12 cellular contexts compared by ENCODE assay signal in genomic region chr2:38438536-38439225, GRCh38.
DNase-seq lines count a peak whose midpoint lies in the region; ATAC-seq, FAIRE-seq and TF ChIP-seq lines count a peak whose summit lies in the region.
"Had no signal": no experiment of that assay in that cellular context is flagged by ENCODE, and none has a peak within 500 bp of the region (broad histone marks: within the 10 kb centered on the region; RNA-seq: fewer than 3 reads in every experiment).

No MANE protein-coding gene starts in this region.

- no peaks in the 10 kb centered on the region for H4K20me1 ChIP-seq in H1 (replicated peaks in 1 of 2; ENCODE audit: control insufficient read depth in 1 of 2, insufficient read depth in 2 of 2, low read length in 2 of 2)

- no peaks in the 10 kb centered on the region; a peak in 1 of 7 replicates for H3K27me3 ChIP-seq in H1 (replicated peaks in 1 of 4; ENCODE audit: control insufficient read depth in 3 of 4, extremely low read depth in 1 of 4, insufficient read depth in 3 of 4, low read length in 3 of 4)
- no peaks in the 10 kb centered on the region for H3K27me3 ChIP-seq in stomach
- H3K27me3 ChIP-seq: uterus had no signal

- H3K23ac ChIP-seq in H1 (ENCODE audit: insufficient read length): no peak overlapping the region

- H3K4me2 ChIP-seq in H1 (ENCODE audit: insufficient read depth in 1 of 2, low read depth in 2 of 2, low read length in 2 of 2): peak overlapping the region in 1 of 2 experiments; percentile 27; a peak in 1 of 4 replicates

- H2BK20ac ChIP-seq in H1 (ENCODE audit: low read length): no peak overlapping the region

- peak; percentile 55 for DNase-seq in GM10248 (ENCODE audit: extremely low spot score)
- no peak for DNase-seq in H1 (ENCODE audit: low read depth in 1 of 2, low spot score in 2 of 2)
- DNase-seq in NCI-H187 (lab: John Stamatoyannopoulos, UW): no peak
- DNase-seq in stomach: no peak
- DNase-seq in KBM-7: no peak
- DNase-seq in NCI-H2029 (lab: John Stamatoyannopoulos, UW): no peak
- DNase-seq: activated naive CD4-positive, alpha-beta T cell treated with anti-CD3 and anti-CD28 coated beads, Interleukin-2, amount 50 U/mL, for 16 hours; COR-L47; left ventricle myocardium inferior; uterus had no signal

- TF ChIP-seq EP300 in H1 (IDR thresholded peaks at IDR 0.05; ENCODE audit: borderline replicate concordance in 1 of 2, low read depth in 2 of 2, low read length in 2 of 2) (peak in 1 of 2 experiments; percentile 43; a peak in 1 of 3 replicates), stomach (IDR thresholded peaks at IDR 0.05) (no peak)

- no peaks in the 10 kb centered on the region for H3K79me2 ChIP-seq in H1 (ENCODE audit: control insufficient read depth in 1 of 2, insufficient read depth in 2 of 2, low read length in 2 of 2)

- no peak for TF ChIP-seq CTCF in GM10248 (IDR thresholded peaks at IDR 0.05; ENCODE audit: control extremely low read depth, extremely low read depth, low read depth, missing control alignments)
- no peak for TF ChIP-seq CTCF in H1 (IDR thresholded peaks at IDR 0.05; ENCODE audit: control extremely low read depth in 1 of 3, insufficient read depth in 1 of 3, low read depth in 1 of 3, low read length in 3 of 3)
- no peak for TF ChIP-seq CTCF in stomach (IDR thresholded peaks at IDR 0.05)

- H2BK5ac ChIP-seq in H1 (ENCODE audit: low read depth, low read length): no peak overlapping the region

- no peak overlapping the region for H2AK5ac ChIP-seq in H1 (ENCODE audit: low read depth, low read length)

- H3K79me1 ChIP-seq in H1 (ENCODE audit: low read depth, low read length): no peaks in the 10 kb centered on the region

- no peak overlapping the region for H4K5ac ChIP-seq in H1 (ENCODE audit: insufficient read length, low read depth, low read length)

- no peak for TF ChIP-seq RAD21 in H1 (IDR thresholded peaks at IDR 0.05 in 1 of 2, conservative IDR thresholded peaks at IDR 0.05 in 1 of 2; ENCODE audit: low read depth in 2 of 2, low read length in 2 of 2)

- H3K4me3 ChIP-seq in H1 (ENCODE audit: extremely low read depth in 1 of 4, insufficient read depth in 2 of 4, low read depth in 3 of 4, low read length in 4 of 4): no peak overlapping the region
- no peak overlapping the region for H3K4me3 ChIP-seq in stomach
- H3K4me3 ChIP-seq: left ventricle myocardium inferior, uterus had no signal

- intact Hi-C loops in stomach (cut with DNase I; ENCODE audit: low total_unique reads): no loop called here

- no peak overlapping the region for H3K56ac ChIP-seq in H1 (replicated peaks; ENCODE audit: insufficient read length, low read depth, low read length)

- CTCF ChIA-PET in GM10248 (lab: Yijun Ruan, JAX) (interaction anchor here (1.3 to 2.2 kb wide), 3 partner anchors 10 to 69 kb away, joined by 3 to 7 read pairs (median 5); no protein-coding TSS in a partner anchor), H1 (lab: Charles Lee; ENCODE audit: partially characterized antibody) (interaction anchor here (1.4 to 1.5 kb wide), 2 partner anchors 10 to 62 kb away, joined by 3 to 5 read pairs; no protein-coding TSS in a partner anchor)

- H2BK12ac ChIP-seq in H1 (ENCODE audit: low read depth, low read length): no peak overlapping the region

- POLR2A ChIA-PET in GM10248 (lab: Yijun Ruan, JAX) (no interaction called here), H1 (lab: Charles Lee; ENCODE audit: partially characterized antibody) (interaction anchor here (0.7 kb wide), 1 partner anchor 59 kb away, joined by 3 read pairs; no protein-coding TSS in a partner anchor)

- ATAC-seq in GM19023 (IDR thresholded peaks at IDR 0.05; ENCODE audit: unreplicated experiment) (peak; percentile 86), HG02981 (IDR thresholded peaks at IDR 0.05; ENCODE audit: unreplicated experiment) (peak; percentile 80)

- H2BK120ac ChIP-seq in H1 (replicated peaks; ENCODE audit: low read depth, low read length): no peak overlapping the region

- no peak for TF ChIP-seq POLR2A in H1 (IDR thresholded peaks at IDR 0.05; ENCODE audit: control extremely low read depth in 1 of 2, low read depth in 2 of 2, low read length in 2 of 2)
- no peak for TF ChIP-seq POLR2A in stomach (IDR thresholded peaks at IDR 0.05)

- H3K36me3 ChIP-seq in H1 (ENCODE audit: control insufficient read depth in 2 of 4, insufficient read depth in 4 of 4, low read length in 3 of 4): no peaks in the 10 kb centered on the region
- H3K36me3 ChIP-seq in stomach: no peaks in the 10 kb centered on the region
- H3K36me3 ChIP-seq: left ventricle myocardium inferior, uterus had no signal

- no peak overlapping the region for H4K8ac ChIP-seq in H1 (ENCODE audit: extremely low read depth, insufficient read depth, low read length)

- H3K23me2 ChIP-seq in H1 (ENCODE audit: low read depth, low read length): no peaks in the 10 kb centered on the region

- peaks cover 4 to 19% (median 13%) of the 10 kb centered on the region in 4 experiments; a peak in 6 of 7 replicates for H3K4me1 ChIP-seq in H1 (replicated peaks in 1 of 4; ENCODE audit: control insufficient read depth in 3 of 4, insufficient read depth in 4 of 4, low read length in 3 of 4)
- H3K4me1 ChIP-seq in stomach: peaks cover 6 to 56% (median 30%) of the 10 kb centered on the region in 4 donors
- H3K4me1 ChIP-seq: uterus had no signal

- in situ Hi-C loops in KBM-7 (cut with MboI; ENCODE audit: low pct_unique_long_range_greater_than_20kb, low sequenced_read_pairs): no loop called here

- H3K9ac ChIP-seq in H1 (replicated peaks in 1 of 4; ENCODE audit: extremely low read depth in 1 of 4, low read depth in 3 of 4, low read length in 3 of 4): no peak overlapping the region

- H4K91ac ChIP-seq in H1 (replicated peaks; ENCODE audit: insufficient read length, low read length): no peak overlapping the region

- no peaks in the 10 kb centered on the region for H3K9me3 ChIP-seq in H1 (ENCODE audit: insufficient read depth in 2 of 2, low read depth in 1 of 2, low read length in 1 of 2)
- no peaks in the 10 kb centered on the region for H3K9me3 ChIP-seq in stomach
- H3K9me3 ChIP-seq: left ventricle myocardium inferior, uterus had no signal

- 0 out of 2 replicates have a peak overlapping the region, but pooled peaks have one; percentile 26 for H2AFZ ChIP-seq in H1 (ENCODE audit: low read length)

- no peak overlapping the region for H3K4ac ChIP-seq in H1 (replicated peaks; ENCODE audit: insufficient read length, low read depth, low read length)

- 76% methylated on average over 3 of the region's 3 CpGs; no CpG with 5 or more reads in 1 of the 2 experiments for WGBS in H1 (ENCODE audit: extremely low coverage in 1 of 2, insufficient coverage in 1 of 2, insufficient read length in 1 of 2, insufficient replicate concordance in 2 of 2, low coverage in 1 of 2, low lambda C conversion rate in 2 of 2, missing lambda C conversion rate in 1 of 2), 2 experiments
- 36 to 56% (median 44%) methylated on average over 3 of the region's 3 CpGs for WGBS in stomach, 5 donors

- no peak for FAIRE-seq in H1 (lab: Jason Lieb, UNC)

- H3K18ac ChIP-seq in H1 (ENCODE audit: extremely low read depth, low read length): no peak overlapping the region

- H2BK15ac ChIP-seq in H1 (ENCODE audit: low read length): no peak overlapping the region

- no peak overlapping the region for H3K14ac ChIP-seq in H1 (ENCODE audit: insufficient read length)

- no peak overlapping the region for H3K27ac ChIP-seq in H1 (ENCODE audit: low read depth, low read length)
- H3K27ac ChIP-seq in stomach: no peak overlapping the region
- H3K27ac ChIP-seq: left ventricle myocardium inferior, uterus had no signal

TF ChIP-seq in H1, 55 proteins besides CTCF, POLR2A, EP300 and RAD21:
- TF ChIP-seq HDAC6 (IDR thresholded peaks at IDR 0.05; ENCODE audit: low read depth, low read length): no peak
- no peak for TF ChIP-seq MAX (IDR thresholded peaks at IDR 0.05)
- no peak for TF ChIP-seq GTF2F1 (IDR thresholded peaks at IDR 0.05; ENCODE audit: borderline replicate concordance, low read depth, low read length)
- TF ChIP-seq SRF (IDR thresholded peaks at IDR 0.05; ENCODE audit: low read depth, low read length): no peak
- no peak for TF ChIP-seq HDAC2 (IDR thresholded peaks at IDR 0.05; ENCODE audit: borderline replicate concordance in 1 of 2, low read depth in 2 of 2, low read length in 2 of 2)
- no peak for TF ChIP-seq TAF1 (IDR thresholded peaks at IDR 0.05; ENCODE audit: low read depth, low read length)
- TF ChIP-seq SP1 (IDR thresholded peaks at IDR 0.05; ENCODE audit: low read depth, low read length): peak; percentile 72; the same call in 1 of the 2 replicates
- peak; percentile 46 for TF ChIP-seq ASH2L (IDR thresholded peaks at IDR 0.05; ENCODE audit: low read length)
- no peak for TF ChIP-seq KDM5A (IDR thresholded peaks at IDR 0.05; ENCODE audit: low read length)
- no peak for TF ChIP-seq TBP (IDR thresholded peaks at IDR 0.05; ENCODE audit: low read depth, low read length)
